Comparison of ENCODE assay signal across 20 cellular contexts in genomic region chr6:116030745-116031144, GRCh38.
"Had no signal": no experiment of that assay in that cellular context is flagged by ENCODE, and none has a peak within 500 bp of the region (broad histone marks: within the 10 kb centered on the region; RNA-seq: fewer than 3 reads in every experiment).

No MANE protein-coding gene starts in this region.

- ATAC-seq: activated T-cell treated with anti-CD3 and anti-CD28 coated beads, Interleukin-2, amount 50 U/mL, for 72 hours; natural killer cell treated with Interleukin-12 subunit alpha and Interleukin-12 subunit beta and Interleukin-15 and Interleukin-18, amount 100 ng/mL, for 72 hours had no signal

- H3K9me3 ChIP-seq: neutrophil, ovary, psoas muscle, right atrium auricular region, transverse colon, uterus had no signal

- H3K4me3 ChIP-seq: ovary, psoas muscle, right atrium auricular region, transverse colon, uterus had no signal

- FAIRE-seq: bronchial epithelial cell, frontal cortex had no signal

- H3K27ac ChIP-seq: epithelial cell of prostate, neutrophil, ovary, psoas muscle, right atrium auricular region, transverse colon, uterus had no signal

- H3K27me3 ChIP-seq: neutrophil, ovary, right atrium auricular region, transverse colon, uterus had no signal

- DNase-seq: activated CD4-positive, alpha-beta memory T cell treated with anti-CD3 and anti-CD28 coated beads for 36 hours; activated CD4-positive, alpha-beta T cell treated with anti-CD3 and anti-CD28 coated beads for 48 hours; activated effector memory CD4-positive, alpha-beta T cell treated with Interleukin-2 at 50 U/mL for 16 hours; activated T-cell treated with anti-CD3 and anti-CD28 coated beads, Interleukin-2, amount 50 U/mL, for 72 hours; cerebellar nuclear complex; cortex of kidney; glutamatergic neuron; hippocampal formation; ovary; psoas muscle; stimulated activated CD4-positive, alpha-beta T cell treated with anti-CD3 and anti-CD28 coated beads, Interleukin-12 subunit alpha, Interleukin-12 subunit beta, amount 100 ng/mL, for 4 hours; stimulated activated CD4-positive, alpha-beta T cell treated with anti-CD3 and anti-CD28 coated beads, Interleukin-4, amount 100 ng/mL, for 4 hours; transverse colon; uterus had no signal

- H3K36me3 ChIP-seq: neutrophil, ovary, right atrium auricular region, transverse colon, uterus had no signal

- H3K4me1 ChIP-seq: uterus had no signal
